ENCODE assay signal across 10 cellular contexts in the genomic region with DNA sequence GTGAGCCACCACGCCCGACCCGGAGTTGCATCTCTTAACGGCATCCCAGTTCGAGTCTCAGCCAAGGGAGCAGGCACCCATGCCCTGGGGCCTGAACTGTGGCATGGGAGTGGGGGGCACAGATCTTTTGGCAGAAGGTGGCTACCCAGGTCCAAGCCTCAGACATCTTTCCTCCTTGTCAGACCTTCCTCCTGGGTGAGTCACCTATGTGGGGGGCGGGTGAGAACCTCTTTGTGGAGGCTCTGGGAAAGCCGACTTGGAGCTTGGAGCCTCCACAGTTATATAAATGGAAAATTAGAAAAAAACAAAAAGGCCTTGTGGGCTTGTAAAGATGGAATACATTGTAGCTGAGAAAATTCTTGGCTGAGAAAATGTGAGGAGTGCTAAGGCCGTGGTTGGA.
DNase-seq lines count a peak whose midpoint lies in the region; ATAC-seq and TF ChIP-seq lines count a peak whose summit lies in the region.
"Had no signal": no experiment of that assay in that cellular context is flagged by ENCODE, and none has a peak within 500 bp of the region (broad histone marks: within the 10 kb centered on the region; RNA-seq: fewer than 3 reads in every experiment).

No MANE protein-coding gene starts in this region.

- H3K36me3 Mint-ChIP-seq in natural killer cell treated with Interleukin-12 subunit alpha and Interleukin-12 subunit beta and Interleukin-15 and Interleukin-18, amount 100 ng/mL, for 72 hours = no peaks in the 10 kb centered on the region
- H3K36me3 Mint-ChIP-seq in natural killer cell = no peaks in the 10 kb centered on the region

- no peaks in the 10 kb centered on the region for H3K9me3 ChIP-seq in mesenchymal stem cell (ENCODE audit: control insufficient read depth, low read length)
- H3K9me3 ChIP-seq: neutrophil had no signal

- peak overlapping the region; percentile 19 for H2AK5ac ChIP-seq in mesenchymal stem cell (ENCODE audit: low read length, severe bottlenecking)

- WGBS in mesenchymal stem cell = 75% methylated on average over 8 of the region's 8 CpGs

- peak overlapping the region; percentile 41 to 82 for H3K18ac ChIP-seq in mesenchymal stem cell (ENCODE audit: low read depth in 1 of 2, low read length in 2 of 2)

- POLR2A ChIA-PET in HEK293T (lab: Yijun Ruan, JAX) = no interaction called here

- no peak for DNase-seq in natural killer cell treated with Interleukin-12 subunit alpha and Interleukin-12 subunit beta and Interleukin-15 and Interleukin-18, amount 100 ng/mL, for 72 hours (ENCODE audit: low spot score)
- no peak for DNase-seq in natural killer cell
- peak; percentile 28 for DNase-seq in astrocyte of the cerebellum (ENCODE audit: low read depth)
- DNase-seq in mesenchymal stem cell = peak; percentile 55
- no peak for DNase-seq in NCI-H526 (lab: John Stamatoyannopoulos, UW)
- no peak for DNase-seq in HEK293T (ENCODE audit: extremely low spot score)
- DNase-seq in NCI-H1694 (lab: John Stamatoyannopoulos, UW) = no peak
- DNase-seq: NCI-H748 treated with DMSO at 0.1 percent for 48 hours had no signal

- peaks cover 29% of the 10 kb centered on the region for H3K79me1 ChIP-seq in mesenchymal stem cell (replicated peaks; ENCODE audit: low read length, poor library complexity, severe bottlenecking)

- H3K4me1 Mint-ChIP-seq in natural killer cell treated with Interleukin-12 subunit alpha and Interleukin-12 subunit beta and Interleukin-15 and Interleukin-18, amount 100 ng/mL, for 72 hours (ENCODE audit: low read depth in 2 of 2) = peaks cover 54 to 61% of the 10 kb centered on the region in 2 donors
- peaks cover 28 to 29% of the 10 kb centered on the region in 2 donors for H3K4me1 Mint-ChIP-seq in natural killer cell

- no peak overlapping the region for H3K14ac ChIP-seq in mesenchymal stem cell (ENCODE audit: low read length in 2 of 2)

- no peak overlapping the region for H2AFZ ChIP-seq in mesenchymal stem cell (ENCODE audit: low read depth, low read length)

- H3K36me3 ChIP-seq in mesenchymal stem cell (ENCODE audit: control insufficient read depth in 1 of 2, insufficient read depth in 2 of 2, low read depth in 1 of 2, low read length in 2 of 2) = peaks cover 0 to 7% of the 10 kb centered on the region in 2 experiments
- H3K36me3 ChIP-seq: neutrophil had no signal

- peak overlapping the region; percentile 69 for H3K9ac ChIP-seq in mesenchymal stem cell (ENCODE audit: low read length)

- peak overlapping the region; percentile 75 to 90 for H3K27ac Mint-ChIP-seq in natural killer cell treated with Interleukin-12 subunit alpha and Interleukin-12 subunit beta and Interleukin-15 and Interleukin-18, amount 100 ng/mL, for 72 hours
- peak overlapping the region in 1 of 2 donors; percentile 29 for H3K27ac Mint-ChIP-seq in natural killer cell

- H4K91ac ChIP-seq in mesenchymal stem cell (ENCODE audit: low read length) = peak overlapping the region; percentile 60

- CTCF ChIA-PET in HEK293T (lab: Yijun Ruan, JAX) = interaction anchor here (0.5 to 3.0 kb wide), 7 partner anchors 12 to 452 kb away, joined by 3 to 14 read pairs (median 5); a partner anchor contains a TSS

- H2BK12ac ChIP-seq in mesenchymal stem cell (ENCODE audit: low read length in 2 of 2) = peak overlapping the region; percentile 80 to 91

- H3K27me3 Mint-ChIP-seq in natural killer cell treated with Interleukin-12 subunit alpha and Interleukin-12 subunit beta and Interleukin-15 and Interleukin-18, amount 100 ng/mL, for 72 hours = no peaks in the 10 kb centered on the region
- H3K27me3 Mint-ChIP-seq in natural killer cell (ENCODE audit: low read depth in 2 of 2) = no peaks in the 10 kb centered on the region

- H3K9me3 Mint-ChIP-seq in natural killer cell treated with Interleukin-12 subunit alpha and Interleukin-12 subunit beta and Interleukin-15 and Interleukin-18, amount 100 ng/mL, for 72 hours = no peaks in the 10 kb centered on the region
- H3K9me3 Mint-ChIP-seq in natural killer cell = no peaks in the 10 kb centered on the region

- H3K4me3 Mint-ChIP-seq in natural killer cell treated with Interleukin-12 subunit alpha and Interleukin-12 subunit beta and Interleukin-15 and Interleukin-18, amount 100 ng/mL, for 72 hours = no peak overlapping the region
- no peak overlapping the region for H3K4me3 Mint-ChIP-seq in natural killer cell

- H3K4me3 ChIP-seq in astrocyte of the cerebellum (ENCODE audit: low read depth, low read length) = no peak overlapping the region
- H3K4me3 ChIP-seq in mesenchymal stem cell (ENCODE audit: insufficient read depth in 1 of 2, low read depth in 1 of 2, low read length in 2 of 2) = no peak overlapping the region

- peaks cover 15% of the 10 kb centered on the region for H3K4me1 ChIP-seq in mesenchymal stem cell (ENCODE audit: control insufficient read depth, insufficient read depth, low read depth, low read length)

- H2BK5ac ChIP-seq in mesenchymal stem cell (ENCODE audit: low read depth, low read length, poor library complexity, severe bottlenecking) = peak overlapping the region; percentile 60

- peak overlapping the region; percentile 100 for H2BK15ac ChIP-seq in mesenchymal stem cell (ENCODE audit: low read depth, poor library complexity, severe bottlenecking)

- peak overlapping the region; percentile 27 for H2BK120ac ChIP-seq in mesenchymal stem cell (ENCODE audit: low read depth, low read length)

- intact Hi-C loops in natural killer cell (cut with micrococcal nuclease) = no loop called here

- peak overlapping the region; percentile 93 for H3K27ac ChIP-seq in mesenchymal stem cell (ENCODE audit: low read length, poor library complexity, severe bottlenecking)
- H3K27ac ChIP-seq: neutrophil had no signal

- no peak for ATAC-seq in natural killer cell treated with Interleukin-12 subunit alpha and Interleukin-12 subunit beta and Interleukin-15 and Interleukin-18, amount 100 ng/mL, for 72 hours
- ATAC-seq in natural killer cell (no peak), HG03571 (IDR thresholded peaks at IDR 0.05; ENCODE audit: unreplicated experiment) (no peak)

- no peak overlapping the region for H3K23ac ChIP-seq in mesenchymal stem cell (ENCODE audit: low read length in 2 of 2)

- in situ Hi-C loops in astrocyte of the cerebellum (cut with HindIII; ENCODE audit: low sequenced_read_pairs) = loop anchor here (5.0 kb wide), 1 partner anchor 57 kb away; no protein-coding TSS in a partner anchor

- peak overlapping the region; percentile 22 to 55 for H3K4ac ChIP-seq in mesenchymal stem cell (ENCODE audit: low read depth in 1 of 2, low read length in 2 of 2)

- no peaks in the 10 kb centered on the region for H3K27me3 ChIP-seq in mesenchymal stem cell (ENCODE audit: control insufficient read depth in 1 of 2, insufficient read depth in 1 of 2, low read length in 2 of 2)
- H3K27me3 ChIP-seq: neutrophil had no signal

- peak overlapping the region; percentile 10 for H4K8ac ChIP-seq in mesenchymal stem cell (ENCODE audit: low read length)

- no peak for TF ChIP-seq CTCF in natural killer cell (IDR thresholded peaks at IDR 0.05)
- TF ChIP-seq CTCF in astrocyte of the cerebellum (IDR thresholded peaks at IDR 0.05; ENCODE audit: low read depth, low read length, missing control alignments) = no peak

- H3K4me2 ChIP-seq in mesenchymal stem cell (ENCODE audit: low read length, poor library complexity, severe bottlenecking) = no peak overlapping the region

TF ChIP-seq in HEK293T, 16 proteins besides CTCF, POLR2A, EP300 and RAD21:
- TF ChIP-seq HDGF (IDR thresholded peaks at IDR 0.05; ENCODE audit: borderline replicate concordance) (no peak), SP1 (IDR thresholded peaks at IDR 0.05) (no peak), TARDBP (IDR thresholded peaks at IDR 0.05) (no peak), FOXA1 (IDR thresholded peaks at IDR 0.05) (no peak), FOXM1 (IDR thresholded peaks at IDR 0.05; ENCODE audit: borderline replicate concordance) (no peak), SUZ12 (IDR thresholded peaks at IDR 0.05) (no peak), BHLHE40 (IDR thresholded peaks at IDR 0.05; ENCODE audit: borderline replicate concordance) (no peak), ZNF384 (IDR thresholded peaks at IDR 0.05) (no peak), NFRKB (IDR thresholded peaks at IDR 0.05) (no peak), ELF4 (IDR thresholded peaks at IDR 0.05) (no peak), CTBP1 (IDR thresholded peaks at IDR 0.05; ENCODE audit: borderline replicate concordance) (no peak), FOXK2 (IDR thresholded peaks at IDR 0.05) (no peak), L3MBTL2 (conservative IDR thresholded peaks at IDR 0.05) (no peak), LEF1 (IDR thresholded peaks at IDR 0.05; ENCODE audit: borderline replicate concordance) (no peak), ARNT (IDR thresholded peaks at IDR 0.05) (no peak)
- TF ChIP-seq, protein P1, sequence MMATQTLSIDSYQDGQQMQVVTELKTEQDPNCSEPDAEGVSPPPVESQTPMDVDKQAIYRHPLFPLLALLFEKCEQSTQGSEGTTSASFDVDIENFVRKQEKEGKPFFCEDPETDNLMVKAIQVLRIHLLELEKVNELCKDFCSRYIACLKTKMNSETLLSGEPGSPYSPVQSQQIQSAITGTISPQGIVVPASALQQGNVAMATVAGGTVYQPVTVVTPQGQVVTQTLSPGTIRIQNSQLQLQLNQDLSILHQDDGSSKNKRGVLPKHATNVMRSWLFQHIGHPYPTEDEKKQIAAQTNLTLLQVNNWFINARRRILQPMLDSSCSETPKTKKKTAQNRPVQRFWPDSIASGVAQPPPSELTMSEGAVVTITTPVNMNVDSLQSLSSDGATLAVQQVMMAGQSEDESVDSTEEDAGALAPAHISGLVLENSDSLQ (IDR thresholded peaks at IDR 0.05) = no peak

Comparison
In these comparisons a context has a peak if more than half of its experiments do, and no peak if none do; other contexts are left out.
1. DNase-seq: peak in astrocyte of the cerebellum (single experiment) and mesenchymal stem cell (single experiment); none in natural killer cell treated with Interleukin-12 subunit alpha and Interleukin-12 subunit beta and Interleukin-15 and Interleukin-18, amount 100 ng/mL, for 72 hours (single experiment), natural killer cell (single experiment), NCI-H526 (0 of 2), HEK293T (single experiment) and NCI-H1694 (single experiment).